Comparison of ENCODE assay signal across 8 cellular contexts in the genomic region with DNA sequence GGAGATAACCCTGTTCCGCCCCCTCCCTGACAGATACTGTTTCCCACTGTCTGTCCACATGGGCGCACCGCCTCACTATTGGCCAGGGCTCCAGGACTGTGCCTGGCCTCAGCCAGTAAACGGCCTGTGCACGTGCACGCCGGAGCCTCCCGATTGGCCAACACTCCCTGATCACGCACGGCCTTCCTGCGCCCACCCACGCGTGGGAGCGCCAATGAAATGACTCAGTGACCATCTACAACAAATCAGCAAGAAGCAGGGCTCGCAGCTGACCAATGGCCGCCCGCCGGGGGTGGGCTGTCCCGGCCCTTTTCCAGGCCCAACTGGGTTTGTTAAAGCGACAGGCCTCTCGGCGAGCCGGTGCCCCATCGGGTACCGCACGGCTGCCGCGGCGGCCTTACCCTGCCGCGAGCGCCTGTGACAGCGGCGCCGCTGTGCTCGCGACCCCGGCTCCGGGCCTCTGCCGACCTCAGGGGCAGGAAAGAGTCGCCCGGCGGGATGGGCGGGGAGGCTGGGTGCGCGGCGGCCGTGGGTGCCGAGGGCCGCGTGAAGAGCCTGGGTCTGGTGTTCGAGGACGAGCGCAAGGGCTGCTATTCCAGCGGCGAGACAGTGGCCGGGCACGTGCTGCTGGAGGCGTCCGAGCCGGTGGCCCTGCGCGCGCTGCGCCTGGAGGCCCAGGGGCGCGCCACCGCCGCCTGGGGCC. TPM values are rescaled to one million over a fixed set of nuclear protein-coding genes. Genes with fewer than 3 reads are reported as not detected.
A peak's percentile ranks its signal among the peaks of the same experiment; 100 is the strongest.
DNase-seq lines count a peak whose midpoint lies in the region; ATAC-seq and TF ChIP-seq lines count a peak whose summit lies in the region.

A gene with protein sequence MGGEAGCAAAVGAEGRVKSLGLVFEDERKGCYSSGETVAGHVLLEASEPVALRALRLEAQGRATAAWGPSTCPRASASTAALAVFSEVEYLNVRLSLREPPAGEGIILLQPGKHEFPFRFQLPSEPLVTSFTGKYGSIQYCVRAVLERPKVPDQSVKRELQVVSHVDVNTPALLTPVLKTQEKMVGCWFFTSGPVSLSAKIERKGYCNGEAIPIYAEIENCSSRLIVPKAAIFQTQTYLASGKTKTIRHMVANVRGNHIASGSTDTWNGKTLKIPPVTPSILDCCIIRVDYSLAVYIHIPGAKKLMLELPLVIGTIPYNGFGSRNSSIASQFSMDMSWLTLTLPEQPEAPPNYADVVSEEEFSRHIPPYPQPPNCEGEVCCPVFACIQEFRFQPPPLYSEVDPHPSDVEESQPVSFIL (plus strand): TSS at position 340 of the 703 bp plus-strand sequence. CDS start 159 bp downstream, at position 499.

- DNase-seq in G401 (ENCODE audit: low spot score) (peak; percentile 100), NCI-H1417 treated with DMSO at 0.1 percent for 48 hours (lab: John Stamatoyannopoulos, UW) (peak; percentile 99), T-helper 2 cell (peak; percentile 69 to 99 (median 86)), amygdala (lab: John Stamatoyannopoulos, UW) (peak; percentile 92 to 100 (median 100)), left cardiac atrium (peak; percentile 100), pons (ENCODE audit: low spot score) (peak; percentile 100), tibial artery (peak; percentile 100)

- intact Hi-C loops in left cardiac atrium (cut with DNase I) (no loop called here), tibial artery (cut with DNase I; ENCODE audit: low total_unique reads) (no loop called here)

- peaks cover 0 to 23% (median 6%) of the 10 kb centered on the region in 4 donors for H3K4me1 ChIP-seq in tibial artery

- H3K36me3 ChIP-seq in tibial artery = no peaks in the 10 kb centered on the region

- peak in 1 of 2 experiments; percentile 32 for TF ChIP-seq CTCF in tibial artery (IDR thresholded peaks at IDR 0.05)

- ATAC-seq in HG02623 (IDR thresholded peaks at IDR 0.05; ENCODE audit: unreplicated experiment) (peak; percentile 55), left cardiac atrium (peak; percentile 97 to 99)

- no peaks in the 10 kb centered on the region for H3K27me3 ChIP-seq in tibial artery

- peak within 1 kb of the TSS; percentile 83 to 91 for H3K27ac ChIP-seq in tibial artery

- in situ Hi-C loops in G401 (cut with HindIII; ENCODE audit: low sequenced_read_pairs) = no loop called here

- peak within 1 kb of the TSS; percentile 84 to 97 for H3K4me3 ChIP-seq in tibial artery

- H3K9me3 ChIP-seq in tibial artery = no peaks in the 10 kb centered on the region

RNA-seq across cellular contexts. Expression of the gene that starts here (rescaled TPM):
- 3.7 and 5.0 TPM in 2 replicates for total RNA-seq in G401 (2014; rRNA removed; shearing (Covaris generic))
- 10 to 100 TPM; 20.1 to 22.4 TPM for total RNA-seq in left cardiac atrium

Comparison
In these comparisons a context has a peak if more than half of its experiments do, and no peak if none do; other contexts are left out.
1. Peak in every context shown above with its lines: DNase-seq, ATAC-seq, H3K4me3 ChIP-seq and H3K27ac ChIP-seq.